ENCODE assay signal across 13 cellular contexts in genomic region chr3:14152233-14152962, GRCh38. TPM values are rescaled to one million over a fixed set of nuclear protein-coding genes. Genes with fewer than 3 reads are reported as not detected.
A peak's percentile ranks its signal among the peaks of the same experiment; 100 is the strongest.
DNase-seq lines count a peak whose midpoint lies in the region; ATAC-seq and TF ChIP-seq lines count a peak whose summit lies in the region.
"Had no signal": no experiment of that assay in that cellular context is flagged by ENCODE, and none has a peak within 500 bp of the region (broad histone marks: within the 10 kb centered on the region; RNA-seq: fewer than 3 reads in every experiment).

No MANE protein-coding gene starts in this region.

- H3K36me3 ChIP-seq in cardiac muscle cell (peaks cover 20% of the 10 kb centered on the region), upper lobe of right lung (peaks cover 72% of the 10 kb centered on the region)

- H3K4me1 ChIP-seq in cardiac muscle cell (ENCODE audit: low read depth) (peaks cover 5% of the 10 kb centered on the region), upper lobe of right lung (no peaks in the 10 kb centered on the region)

- peak in 1 of 2 donors; percentile 4 for DNase-seq in cardiac muscle cell (ENCODE audit: low read depth in 1 of 2, low spot score in 1 of 2)
- no peak for DNase-seq in Right ventricle myocardium inferior (ENCODE audit: missing footprints)
- DNase-seq in NB4 (ENCODE audit: low read depth): peak; percentile 34
- peak; percentile 44 for DNase-seq in dermis blood vessel endothelial cell
- DNase-seq in stimulated activated effector memory CD8-positive, alpha-beta T cell treated with anti-CD3 and anti-CD28 coated beads, Interleukin-12 subunit alpha, Interleukin-12 subunit beta, amount 100 ng/mL, for 72 hours (ENCODE audit: low spot score in 2 of 2): no peak
- no peak for DNase-seq in upper lobe of right lung
- no peak for DNase-seq in NOMO-1 treated with dmso at 0.1 percent for 144 hours (lab: John Stamatoyannopoulos, UW; ENCODE audit: unreplicated experiment)
- DNase-seq: activated naive CD8-positive, alpha-beta T cell treated with anti-CD3 and anti-CD28 coated beads, Interleukin-2, amount 10 ng/mL, durations not matched to agents 7 days and 5 days; COR-L47; foreskin melanocyte; NCI-H2107; stimulated activated CD4-positive, alpha-beta T cell treated with anti-CD3 and anti-CD28 coated beads, Interleukin-4, amount 100 ng/mL, for 4 hours had no signal

- no peak for TF ChIP-seq POLR2A in NB4 (IDR thresholded peaks at IDR 0.05; ENCODE audit: extremely low read depth, insufficient read length)

- H3K27me3 ChIP-seq in cardiac muscle cell (no peaks in the 10 kb centered on the region), upper lobe of right lung (no peaks in the 10 kb centered on the region)

- peaks cover 9% of the 10 kb centered on the region for H3K4me1 Mint-ChIP-seq in stimulated activated effector memory CD8-positive, alpha-beta T cell treated with anti-CD3 and anti-CD28 coated beads, Interleukin-12 subunit alpha, Interleukin-12 subunit beta, amount 100 ng/mL, for 72 hours
- H3K4me1 Mint-ChIP-seq: activated naive CD8-positive, alpha-beta T cell treated with anti-CD3 and anti-CD28 coated beads, Interleukin-2, amount 10 ng/mL, durations not matched to agents 7 days and 5 days had no signal

- no peaks in the 10 kb centered on the region for H3K9me3 Mint-ChIP-seq in stimulated activated effector memory CD8-positive, alpha-beta T cell treated with anti-CD3 and anti-CD28 coated beads, Interleukin-12 subunit alpha, Interleukin-12 subunit beta, amount 100 ng/mL, for 72 hours
- H3K9me3 Mint-ChIP-seq: activated naive CD8-positive, alpha-beta T cell treated with anti-CD3 and anti-CD28 coated beads, Interleukin-2, amount 10 ng/mL, durations not matched to agents 7 days and 5 days had no signal

- intact Hi-C loops in Right ventricle myocardium inferior (cut with DNase I) (no loop called here), upper lobe of right lung (cut with DNase I) (no loop called here)

- TF ChIP-seq CTCF in cardiac muscle cell (IDR thresholded peaks at IDR 0.05; ENCODE audit: low read depth, low read length) (peak; percentile 16), NB4 (IDR thresholded peaks at IDR 0.05; ENCODE audit: low read depth, low read length) (peak; percentile 37), upper lobe of right lung (IDR thresholded peaks at IDR 0.05) (no peak)

- no peak for ATAC-seq in Right ventricle myocardium inferior
- no peak for ATAC-seq in stimulated activated effector memory CD8-positive, alpha-beta T cell treated with anti-CD3 and anti-CD28 coated beads, Interleukin-12 subunit alpha, Interleukin-12 subunit beta, amount 100 ng/mL, for 72 hours
- no peak for ATAC-seq in upper lobe of right lung
- no peak for ATAC-seq in HG03159 (IDR thresholded peaks at IDR 0.05; ENCODE audit: unreplicated experiment)

- H3K27ac ChIP-seq in cardiac muscle cell (no peak overlapping the region), upper lobe of right lung (no peak overlapping the region)

- peaks cover 81% of the 10 kb centered on the region for H3K36me3 Mint-ChIP-seq in stimulated activated effector memory CD8-positive, alpha-beta T cell treated with anti-CD3 and anti-CD28 coated beads, Interleukin-12 subunit alpha, Interleukin-12 subunit beta, amount 100 ng/mL, for 72 hours

- peak overlapping the region; percentile 63 for H3K27ac Mint-ChIP-seq in stimulated activated effector memory CD8-positive, alpha-beta T cell treated with anti-CD3 and anti-CD28 coated beads, Interleukin-12 subunit alpha, Interleukin-12 subunit beta, amount 100 ng/mL, for 72 hours
- H3K27ac Mint-ChIP-seq: activated naive CD8-positive, alpha-beta T cell treated with anti-CD3 and anti-CD28 coated beads, Interleukin-2, amount 10 ng/mL, durations not matched to agents 7 days and 5 days had no signal

- no peak overlapping the region for H3K4me3 Mint-ChIP-seq in stimulated activated effector memory CD8-positive, alpha-beta T cell treated with anti-CD3 and anti-CD28 coated beads, Interleukin-12 subunit alpha, Interleukin-12 subunit beta, amount 100 ng/mL, for 72 hours
- H3K4me3 Mint-ChIP-seq: activated naive CD8-positive, alpha-beta T cell treated with anti-CD3 and anti-CD28 coated beads, Interleukin-2, amount 10 ng/mL, durations not matched to agents 7 days and 5 days had no signal

- H3K9me3 ChIP-seq in cardiac muscle cell (ENCODE audit: low read depth) (no peaks in the 10 kb centered on the region), upper lobe of right lung (no peaks in the 10 kb centered on the region)

- no peak overlapping the region for H3K4me3 ChIP-seq in cardiac muscle cell
- H3K4me3 ChIP-seq in NB4 (ENCODE audit: low read depth, low read length): no peak overlapping the region
- no peak overlapping the region for H3K4me3 ChIP-seq in upper lobe of right lung

RNA-seq across cellular contexts. Expression of gene XPC, which starts 26.0 kb away (rescaled TPM):
- total RNA-seq in cardiac muscle cell (29.0 and 37.7 TPM in 2 replicates), Right ventricle myocardium inferior (7.7 TPM), dermis blood vessel endothelial cell (43.6 and 60.0 TPM in 2 replicates), upper lobe of right lung (36.1 TPM)
- polyA plus RNA-seq in cardiac muscle cell: 26.6 and 38.8 TPM in 2 replicates

RNA-seq across cellular contexts. Expression of gene LSM3, which starts 26.2 kb away (rescaled TPM):
- 5.9 and 11.2 TPM in 2 replicates for total RNA-seq in cardiac muscle cell
- 27.2 and 32.2 TPM in 2 replicates for polyA plus RNA-seq in cardiac muscle cell
- total RNA-seq in Right ventricle myocardium inferior: 17.2 TPM
- 8.1 and 10.2 TPM in 2 replicates for total RNA-seq in dermis blood vessel endothelial cell
- total RNA-seq in upper lobe of right lung: 8.8 TPM

RNA-seq across cellular contexts. Expression of gene TMEM43, which starts 27.5 kb away (rescaled TPM):
- 21.5 and 30.8 TPM in 2 replicates for total RNA-seq in cardiac muscle cell
- 21.7 and 27.4 TPM in 2 replicates for polyA plus RNA-seq in cardiac muscle cell
- total RNA-seq in Right ventricle myocardium inferior: 40.0 TPM
- total RNA-seq in dermis blood vessel endothelial cell: 113 and 121 TPM in 2 replicates
- 86.3 TPM for total RNA-seq in upper lobe of right lung

RNA-seq across cellular contexts. Expression of gene CHCHD4, which starts 27.7 kb away (rescaled TPM):
- total RNA-seq in cardiac muscle cell: 16.0 and 21.6 TPM in 2 replicates
- polyA plus RNA-seq in cardiac muscle cell: 27.8 and 31.0 TPM in 2 replicates
- total RNA-seq in Right ventricle myocardium inferior: 31.4 TPM
- 16.0 and 19.5 TPM in 2 replicates for total RNA-seq in dermis blood vessel endothelial cell
- total RNA-seq in upper lobe of right lung: 12.0 TPM

Comparison
In these comparisons a context has a peak if more than half of its experiments do, and no peak if none do; other contexts are left out.
1. DNase-seq: peak in NB4 (single experiment) and dermis blood vessel endothelial cell (single experiment); none in Right ventricle myocardium inferior (single experiment), stimulated activated effector memory CD8-positive, alpha-beta T cell treated with anti-CD3 and anti-CD28 coated beads, Interleukin-12 subunit alpha, Interleukin-12 subunit beta, amount 100 ng/mL, for 72 hours (0 of 2), upper lobe of right lung (single experiment) and NOMO-1 treated with dmso at 0.1 percent for 144 hours (single experiment).